1 cellular context compared by ENCODE assay signal in genomic region chr3:174170248-174170647, GRCh38.
TF ChIP-seq lines count a peak whose summit lies in the region.

No MANE protein-coding gene starts in this region.

TF ChIP-seq in GM23338, 12 proteins besides CTCF, POLR2A, EP300 and RAD21 (continued from another document):
- no peak for TF ChIP-seq ZNF462 (CRISPR knock-in tag; IDR thresholded peaks at IDR 0.05)
- TF ChIP-seq ZNF331 (CRISPR knock-in tag; IDR thresholded peaks at IDR 0.05; ENCODE audit: low read depth): no peak
- no peak for TF ChIP-seq EZH2 (IDR thresholded peaks at IDR 0.05; ENCODE audit: low read depth, unreplicated experiment)
- TF ChIP-seq JUNB (IDR thresholded peaks at IDR 0.05; ENCODE audit: unreplicated experiment): no peak
